Comparison of ENCODE assay signal across 16 cellular contexts in genomic region chrX:109742722-109743121, GRCh38. TPM values are rescaled to one million over a fixed set of nuclear protein-coding genes. Genes with fewer than 3 reads are reported as not detected.
A peak's percentile ranks its signal among the peaks of the same experiment; 100 is the strongest.
DNase-seq lines count a peak whose midpoint lies in the region; ATAC-seq, FAIRE-seq and TF ChIP-seq lines count a peak whose summit lies in the region.
"Had no signal": no experiment of that assay in that cellular context is flagged by ENCODE, and none has a peak within 500 bp of the region (broad histone marks: within the 10 kb centered on the region; RNA-seq: fewer than 3 reads in every experiment).

No MANE protein-coding gene starts in this region.

- POLR2A ChIA-PET in HEK293 (lab: Yijun Ruan, JAX), result interaction anchor here (0.7 kb wide), 1 partner anchor 102 kb away, joined by 3 read pairs; no protein-coding TSS in a partner anchor
- POLR2A ChIA-PET in activated CD4-positive, alpha-beta memory T cell treated with anti-CD3 and anti-CD28 coated beads for 36 hours (lab: Charles Lee), result no interaction called here

- no peaks in the 10 kb centered on the region for H3K9me3 ChIP-seq in HEK293 (ENCODE audit: control insufficient read depth, insufficient read depth, low read depth, low read length)
- no peaks in the 10 kb centered on the region for H3K9me3 ChIP-seq in T-helper 17 cell (ENCODE audit: control insufficient read depth, low read length, poor library complexity, severe bottlenecking)

- CTCF ChIA-PET in HEK293 (lab: Yijun Ruan, JAX), result interaction anchor here (0.7 kb wide), 1 partner anchor 33 kb away, joined by 3 read pairs; no protein-coding TSS in a partner anchor
- CTCF ChIA-PET in activated CD4-positive, alpha-beta memory T cell treated with anti-CD3 and anti-CD28 coated beads for 36 hours (lab: Charles Lee), result no interaction called here

- peak; percentile 25 for FAIRE-seq in RCC 7860 (lab: Jason Lieb, UNC)
- FAIRE-seq: A204.1 had no signal

- H3K27me3 Mint-ChIP-seq in activated CD4-positive, alpha-beta memory T cell treated with anti-CD3 and anti-CD28 coated beads for 36 hours, result no peaks in the 10 kb centered on the region
- H3K27me3 Mint-ChIP-seq in T-helper 17 cell, result no peaks in the 10 kb centered on the region
- H3K27me3 Mint-ChIP-seq: B cell; CD4-positive, alpha-beta T cell had no signal

- no peak for ATAC-seq in esophagus mucosa
- ATAC-seq in T-helper 17 cell, result no peak

- H3K27ac ChIP-seq in HEK293 (ENCODE audit: extremely low read depth, low read depth, low read length), result no peak overlapping the region

- H3K36me3 Mint-ChIP-seq in activated CD4-positive, alpha-beta memory T cell treated with anti-CD3 and anti-CD28 coated beads for 36 hours, result no peaks in the 10 kb centered on the region
- no peaks in the 10 kb centered on the region for H3K36me3 Mint-ChIP-seq in T-helper 17 cell (ENCODE audit: low read depth)

- intact Hi-C loops in activated CD4-positive, alpha-beta memory T cell treated with anti-CD3 and anti-CD28 coated beads for 36 hours (cut with micrococcal nuclease), result no loop called here

- TF ChIP-seq CTCF in HEK293 (tag by site-specific recombination; IDR thresholded peaks at IDR 0.05) (no peak), choroid plexus epithelial cell (conservative IDR thresholded peaks at IDR 0.05; ENCODE audit: low read depth, low read length) (no peak), fibroblast of villous mesenchyme (IDR thresholded peaks at IDR 0.05; ENCODE audit: insufficient read depth, low read depth, low read length) (no peak)

- DNase-seq in RCC 7860 (ENCODE audit: low spot score) (no peak), choroid plexus epithelial cell (ENCODE audit: low read depth) (peak; percentile 26), fibroblast of villous mesenchyme (ENCODE audit: low read depth) (peak; percentile 50), NCI-H69 (lab: John Stamatoyannopoulos, UW) (no peak), T-helper 17 cell (no peak)
- no peak for DNase-seq in activated CD4-positive, alpha-beta memory T cell treated with anti-CD3 and anti-CD28 coated beads for 36 hours
- DNase-seq: C1 segment of cervical spinal cord; Calu3; CD4-positive, alpha-beta T cell; DMS 273 treated with DMSO at 0.1 percent for 48 hours; GOT3; H9 had no signal

- no peak overlapping the region for H3K4me3 Mint-ChIP-seq in activated CD4-positive, alpha-beta memory T cell treated with anti-CD3 and anti-CD28 coated beads for 36 hours
- H3K4me3 Mint-ChIP-seq in T-helper 17 cell, result no peak overlapping the region
- H3K4me3 Mint-ChIP-seq: B cell; CD4-positive, alpha-beta T cell; H9 had no signal

- H3K4me3 ChIP-seq in HEK293 (ENCODE audit: low read depth, low read length) (no peak overlapping the region), choroid plexus epithelial cell (ENCODE audit: low read depth, low read length) (no peak overlapping the region), fibroblast of villous mesenchyme (ENCODE audit: low read depth, low read length) (no peak overlapping the region)

- no peaks in the 10 kb centered on the region for H3K4me1 ChIP-seq in HEK293 (ENCODE audit: control insufficient read depth, insufficient read depth, low read length)

- no peak overlapping the region for H3K27ac Mint-ChIP-seq in activated CD4-positive, alpha-beta memory T cell treated with anti-CD3 and anti-CD28 coated beads for 36 hours
- no peak overlapping the region for H3K27ac Mint-ChIP-seq in T-helper 17 cell
- H3K27ac Mint-ChIP-seq: B cell; CD4-positive, alpha-beta T cell; H9 had no signal

- no peaks in the 10 kb centered on the region for H3K4me1 Mint-ChIP-seq in activated CD4-positive, alpha-beta memory T cell treated with anti-CD3 and anti-CD28 coated beads for 36 hours (ENCODE audit: low read depth)
- no peaks in the 10 kb centered on the region for H3K4me1 Mint-ChIP-seq in T-helper 17 cell
- H3K4me1 Mint-ChIP-seq: B cell, H9 had no signal

- H3K36me3 ChIP-seq in HEK293 (ENCODE audit: control insufficient read depth in 2 of 2, insufficient read depth in 1 of 2, low read length in 2 of 2), result no peaks in the 10 kb centered on the region

- no peaks in the 10 kb centered on the region for H3K9me3 Mint-ChIP-seq in activated CD4-positive, alpha-beta memory T cell treated with anti-CD3 and anti-CD28 coated beads for 36 hours
- H3K9me3 Mint-ChIP-seq: CD4-positive, alpha-beta T cell; H9 had no signal

TF ChIP-seq in HEK293, 187 proteins besides CTCF, POLR2A, EP300 and RAD21:
- TF ChIP-seq ZNF335 (tag by site-specific recombination; conservative IDR thresholded peaks at IDR 0.05) (no peak), ZNF664 (tag by site-specific recombination; IDR thresholded peaks at IDR 0.05) (0 out of 2 replicates have a peak, but pooled peaks have one; percentile 17), ZNF580 (tag by site-specific recombination; IDR thresholded peaks at IDR 0.05) (no peak)

RNA-seq across cellular contexts. Expression of gene ACSL4, which starts 9.7 kb away (rescaled TPM):
- 146 and 171 TPM in 2 replicates for total RNA-seq in fibroblast of villous mesenchyme
- 10 to 100 TPM; 63.2 to 63.3 TPM for total RNA-seq in activated CD4-positive, alpha-beta memory T cell treated with anti-CD3 and anti-CD28 coated beads for 36 hours
- 28.7 TPM for total RNA-seq in esophagus mucosa
- total RNA-seq in T-helper 17 cell, result 10 to 100 TPM; 13.6 to 19.5 TPM

Comparison
In these comparisons a context has a peak if more than half of its experiments do, and no peak if none do; other contexts are left out.
1. DNase-seq: peak in choroid plexus epithelial cell (single experiment) and fibroblast of villous mesenchyme (single experiment); none in RCC 7860 (single experiment), activated CD4-positive, alpha-beta memory T cell treated with anti-CD3 and anti-CD28 coated beads for 36 hours (single experiment), NCI-H69 (single experiment) and T-helper 17 cell (0 of 3).